Comparison of ENCODE assay signal across 10 cellular contexts in genomic region chr17:58786586-58787295, GRCh38. TPM values are rescaled to one million over a fixed set of nuclear protein-coding genes. Genes with fewer than 3 reads are reported as not detected.
DNase-seq lines count a peak whose midpoint lies in the region; ATAC-seq and TF ChIP-seq lines count a peak whose summit lies in the region.
"Had no signal": no experiment of that assay in that cellular context is flagged by ENCODE, and none has a peak within 500 bp of the region (broad histone marks: within the 10 kb centered on the region; RNA-seq: fewer than 3 reads in every experiment).

No MANE protein-coding gene starts in this region.

- H2AFZ ChIP-seq in Karpas-422 (ENCODE audit: low read length) = no peak overlapping the region

- in situ Hi-C loops in ACHN (cut with HindIII; ENCODE audit: low pct_ligation_motif_present, low pct_unique_long_range_greater_than_20kb, low sequenced_read_pairs) = no loop called here

- H3K4me2 ChIP-seq in Karpas-422 (ENCODE audit: low read depth, low read length, poor library complexity, severe bottlenecking) = no peak overlapping the region

- TF ChIP-seq CTCF in WERI-Rb-1 (IDR thresholded peaks at IDR 0.05; ENCODE audit: low read depth, low read length) (no peak), glutamatergic neuron (IDR thresholded peaks at IDR 0.05; ENCODE audit: partially characterized antibody, unreplicated experiment) (peak; percentile 37), lower lobe of right lung (IDR thresholded peaks at IDR 0.05) (no peak)

- no peaks in the 10 kb centered on the region for H4K20me1 ChIP-seq in Karpas-422 (ENCODE audit: insufficient read depth, low read depth, low read length)

- no peak for ATAC-seq in HG03571 (IDR thresholded peaks at IDR 0.05; ENCODE audit: unreplicated experiment)
- ATAC-seq in lower lobe of right lung = no peak
- no peak for ATAC-seq in activated CD8-positive, alpha-beta memory T cell treated with anti-CD3 and anti-CD28 coated beads, Interleukin-2, amount 10 ng/mL, durations not matched to agents 7 days and 5 days
- ATAC-seq: T-cell had no signal

- DNase-seq in ACHN = peak; percentile 61
- peak; percentile 2 for DNase-seq in HPDE6-E6E7 (ENCODE audit: extremely low spot score)
- no peak for DNase-seq in WERI-Rb-1
- no peak for DNase-seq in glutamatergic neuron
- no peak for DNase-seq in lower lobe of right lung
- DNase-seq in Karpas-422 = no peak
- no peak for DNase-seq in activated CD8-positive, alpha-beta memory T cell treated with anti-CD3 and anti-CD28 coated beads, Interleukin-2, amount 10 ng/mL, durations not matched to agents 7 days and 5 days
- DNase-seq: stimulated activated naive CD4-positive, alpha-beta T cell; T-cell had no signal

- H3K4me1 ChIP-seq in lower lobe of right lung = no peaks in the 10 kb centered on the region
- no peaks in the 10 kb centered on the region for H3K4me1 ChIP-seq in Karpas-422 (ENCODE audit: low read length)

- peaks cover 4% of the 10 kb centered on the region for H3K4me1 Mint-ChIP-seq in glutamatergic neuron (ENCODE audit: low read depth, unreplicated experiment)
- H3K4me1 Mint-ChIP-seq in activated CD8-positive, alpha-beta memory T cell treated with anti-CD3 and anti-CD28 coated beads, Interleukin-2, amount 10 ng/mL, durations not matched to agents 7 days and 5 days = peaks cover 3% of the 10 kb centered on the region

- H3K27ac Mint-ChIP-seq in glutamatergic neuron (ENCODE audit: unreplicated experiment) = peak overlapping the region; percentile 80
- no peak overlapping the region for H3K27ac Mint-ChIP-seq in activated CD8-positive, alpha-beta memory T cell treated with anti-CD3 and anti-CD28 coated beads, Interleukin-2, amount 10 ng/mL, durations not matched to agents 7 days and 5 days
- H3K27ac Mint-ChIP-seq: T-cell had no signal

- no peak overlapping the region for H3K9ac ChIP-seq in Karpas-422 (ENCODE audit: low read length)

- H3K4me3 ChIP-seq in WERI-Rb-1 (ENCODE audit: low read depth, low read length) (no peak overlapping the region), lower lobe of right lung (no peak overlapping the region), Karpas-422 (ENCODE audit: low read length) (no peak overlapping the region)

- H3K79me2 ChIP-seq in Karpas-422 (ENCODE audit: low read length) = no peaks in the 10 kb centered on the region

- H3K9me3 ChIP-seq in WERI-Rb-1 (ENCODE audit: severe bottlenecking) (no peaks in the 10 kb centered on the region), lower lobe of right lung (no peaks in the 10 kb centered on the region), Karpas-422 (ENCODE audit: low read length) (no peaks in the 10 kb centered on the region)

- no peaks in the 10 kb centered on the region for H3K9me2 ChIP-seq in Karpas-422 (replicated peaks; ENCODE audit: insufficient read depth, low read length)

- H3K27ac ChIP-seq in WERI-Rb-1 = peak overlapping the region; percentile 43; the same call in 1 of the 2 replicates
- no peak overlapping the region for H3K27ac ChIP-seq in lower lobe of right lung
- no peak overlapping the region for H3K27ac ChIP-seq in Karpas-422 (ENCODE audit: low read length)

- no peak overlapping the region for H3K4me3 Mint-ChIP-seq in glutamatergic neuron (ENCODE audit: unreplicated experiment)
- H3K4me3 Mint-ChIP-seq in activated CD8-positive, alpha-beta memory T cell treated with anti-CD3 and anti-CD28 coated beads, Interleukin-2, amount 10 ng/mL, durations not matched to agents 7 days and 5 days = no peak overlapping the region
- H3K4me3 Mint-ChIP-seq: T-cell had no signal

- H3K9me3 Mint-ChIP-seq in glutamatergic neuron (ENCODE audit: unreplicated experiment) = no peaks in the 10 kb centered on the region
- H3K9me3 Mint-ChIP-seq in activated CD8-positive, alpha-beta memory T cell treated with anti-CD3 and anti-CD28 coated beads, Interleukin-2, amount 10 ng/mL, durations not matched to agents 7 days and 5 days (ENCODE audit: low read depth) = no peaks in the 10 kb centered on the region
- H3K9me3 Mint-ChIP-seq: T-cell had no signal

- CTCF ChIA-PET in activated CD8-positive, alpha-beta memory T cell treated with anti-CD3 and anti-CD28 coated beads, Interleukin-2, amount 10 ng/mL, durations not matched to agents 7 days and 5 days (lab: Charles Lee) = no interaction called here

- H3K27me3 Mint-ChIP-seq in glutamatergic neuron (ENCODE audit: unreplicated experiment) = no peaks in the 10 kb centered on the region
- peaks cover 6% of the 10 kb centered on the region for H3K27me3 Mint-ChIP-seq in activated CD8-positive, alpha-beta memory T cell treated with anti-CD3 and anti-CD28 coated beads, Interleukin-2, amount 10 ng/mL, durations not matched to agents 7 days and 5 days

- H3K36me3 Mint-ChIP-seq in glutamatergic neuron (ENCODE audit: unreplicated experiment) = no peaks in the 10 kb centered on the region
- H3K36me3 Mint-ChIP-seq in activated CD8-positive, alpha-beta memory T cell treated with anti-CD3 and anti-CD28 coated beads, Interleukin-2, amount 10 ng/mL, durations not matched to agents 7 days and 5 days = no peaks in the 10 kb centered on the region
- H3K36me3 Mint-ChIP-seq: T-cell had no signal

- intact Hi-C loops in lower lobe of right lung (cut with DNase I) = no loop called here

- no peaks in the 10 kb centered on the region for H3K27me3 ChIP-seq in WERI-Rb-1 (ENCODE audit: insufficient read depth, low read depth, severe bottlenecking)
- H3K27me3 ChIP-seq in lower lobe of right lung (ENCODE audit: low read depth) = no peaks in the 10 kb centered on the region
- no peaks in the 10 kb centered on the region for H3K27me3 ChIP-seq in Karpas-422 (ENCODE audit: low read length)

- H3K36me3 ChIP-seq in WERI-Rb-1 (peaks cover 3% of the 10 kb centered on the region; the same call in 1 of the 2 replicates), lower lobe of right lung (no peaks in the 10 kb centered on the region), Karpas-422 (ENCODE audit: insufficient read depth, low read length) (no peaks in the 10 kb centered on the region)

RNA-seq across cellular contexts. Expression of gene PPM1E, which starts 31.1 kb away (rescaled TPM):
- total RNA-seq in glutamatergic neuron (ENCODE audit: unreplicated experiment) (52.5 TPM), lower lobe of right lung (0.30 TPM)
- 0.56 and 1.0 TPM in 2 replicates for total RNA-seq in Karpas-422 (2014; rRNA removed; shearing (Covaris generic); ENCODE audit: low replicate concordance)
- under 1 TPM; 0.03 to 0.07 TPM for total RNA-seq in activated CD8-positive, alpha-beta memory T cell treated with anti-CD3 and anti-CD28 coated beads, Interleukin-2, amount 10 ng/mL, durations not matched to agents 7 days and 5 days

Comparison
In these comparisons a context has a peak if more than half of its experiments do, and no peak if none do; other contexts are left out.
1. DNase-seq: peak in ACHN (single experiment) and HPDE6-E6E7 (single experiment); none in WERI-Rb-1 (single experiment), glutamatergic neuron (single experiment), lower lobe of right lung (single experiment), Karpas-422 (single experiment) and activated CD8-positive, alpha-beta memory T cell treated with anti-CD3 and anti-CD28 coated beads, Interleukin-2, amount 10 ng/mL, durations not matched to agents 7 days and 5 days (single experiment).
2. RNA of gene PPM1E, which starts 31.1 kb away (total RNA-seq): 52.5 TPM in glutamatergic neuron (single experiment); 0.56 to 1.0 TPM in Karpas-422, 0.30 TPM in lower lobe of right lung (single experiment) and 0.03 to 0.07 TPM in activated CD8-positive, alpha-beta memory T cell treated with anti-CD3 and anti-CD28 coated beads, Interleukin-2, amount 10 ng/mL, durations not matched to agents 7 days and 5 days; every median in the first group is over 10 times any median in the second.